ENCODE assay signal across 13 cellular contexts in genomic region chr7:134515569-134516468, GRCh38. TPM values are rescaled to one million over a fixed set of nuclear protein-coding genes. Genes with fewer than 3 reads are reported as not detected.
DNase-seq lines count a peak whose midpoint lies in the region; ATAC-seq, FAIRE-seq and TF ChIP-seq lines count a peak whose summit lies in the region.
"Had no signal": no experiment of that assay in that cellular context is flagged by ENCODE, and none has a peak within 500 bp of the region (broad histone marks: within the 10 kb centered on the region; RNA-seq: fewer than 3 reads in every experiment).

No MANE protein-coding gene starts in this region.

- peaks cover 2% of the 10 kb centered on the region; the same call in 1 of the 2 replicates for H3K4me1 ChIP-seq in IMR-90 (ENCODE audit: control insufficient read depth, insufficient read depth, low read length)
- peaks cover 0 to 5% (median 0%) of the 10 kb centered on the region in 3 donors for H3K4me1 ChIP-seq in pancreas

- no peak overlapping the region for H3K27ac Mint-ChIP-seq in type B pancreatic cell
- H3K27ac Mint-ChIP-seq: progenitor cell of endocrine pancreas had no signal

- H3K14ac ChIP-seq in IMR-90 (replicated peaks; ENCODE audit: low read depth, low read length) = peak overlapping the region; percentile 49; the same call in 1 of the 2 replicates

- H4K91ac ChIP-seq in IMR-90 (ENCODE audit: insufficient read depth, low read depth, low read length) = peak overlapping the region; percentile 26

- H3K27ac ChIP-seq in IMR-90 (ENCODE audit: insufficient read depth, low read length) = no peak overlapping the region
- no peak overlapping the region for H3K27ac ChIP-seq in pancreas

- no peaks in the 10 kb centered on the region for H3K79me1 ChIP-seq in IMR-90 (ENCODE audit: low read depth in 1 of 2, low read length in 2 of 2)

- H3K9me1 ChIP-seq in IMR-90 (ENCODE audit: insufficient read depth, low read length) = peaks cover 10% of the 10 kb centered on the region

- H4K20me1 ChIP-seq in IMR-90 (ENCODE audit: insufficient read depth, low read length) = no peaks in the 10 kb centered on the region

- peaks cover 15% of the 10 kb centered on the region for H3K4me1 Mint-ChIP-seq in type B pancreatic cell (ENCODE audit: unreplicated experiment)

- H3K9me3 ChIP-seq in IMR-90 (ENCODE audit: control insufficient read depth, insufficient read depth, low read length) = no peaks in the 10 kb centered on the region
- no peaks in the 10 kb centered on the region for H3K9me3 ChIP-seq in pancreas

- no peaks in the 10 kb centered on the region for H3K27me3 ChIP-seq in IMR-90 (ENCODE audit: control insufficient read depth, insufficient read depth, low read length)
- H3K27me3 ChIP-seq in kidney epithelial cell (ENCODE audit: control insufficient read depth, insufficient read depth, low read length) = no peaks in the 10 kb centered on the region
- no peaks in the 10 kb centered on the region for H3K27me3 ChIP-seq in pancreas

- DNase-seq in AG09309 (ENCODE audit: low read depth) (peak; percentile 86), IMR-90 (peak; percentile 93), astrocyte of the hippocampus (ENCODE audit: low read depth, low spot score) (peak; percentile 79), kidney epithelial cell (ENCODE audit: low read depth) (peak; percentile 73), SK-N-DZ (ENCODE audit: low spot score) (no peak), NCI-H2081 (lab: John Stamatoyannopoulos, UW) (no peak), type B pancreatic cell (ENCODE audit: extremely low spot score, unreplicated experiment) (no peak), pancreas (no peak)
- DNase-seq: cortex of kidney, islet precursor cell, NCI-H187 treated with DMSO at 0.1 percent for 48 hours had no signal

- peak overlapping the region; percentile 88; the same call in 1 of the 2 replicates for H2AK5ac ChIP-seq in IMR-90 (ENCODE audit: low read depth, low read length)

- H4K8ac ChIP-seq in IMR-90 (ENCODE audit: low read depth in 2 of 2, low read length in 2 of 2) = peak overlapping the region in 1 of 2 experiments; percentile 47; a peak in 2 of 4 replicates

- H4K5ac ChIP-seq in IMR-90 (ENCODE audit: low read depth, low read length) = peak overlapping the region; percentile 24; the same call in 1 of the 2 replicates

- H2BK20ac ChIP-seq in IMR-90 (ENCODE audit: low read depth, low read length) = peak overlapping the region; percentile 85

- no peak overlapping the region for H3K9ac ChIP-seq in IMR-90 (ENCODE audit: low read depth, low read length)

- peak overlapping the region; percentile 42; the same call in 1 of the 2 replicates for H3K18ac ChIP-seq in IMR-90 (ENCODE audit: low read depth, low read length)

- no peaks in the 10 kb centered on the region for H3K9me3 Mint-ChIP-seq in type B pancreatic cell

- in situ Hi-C loops in IMR-90 (cut with MboI; ENCODE audit: low sequenced_read_pairs) = loop anchor here (5.0 kb wide), 1 partner anchor 86 kb away; no protein-coding TSS in a partner anchor

- no peak overlapping the region for H3K4me3 Mint-ChIP-seq in type B pancreatic cell

- H3K27me3 Mint-ChIP-seq in type B pancreatic cell = peaks cover 8% of the 10 kb centered on the region

- peak overlapping the region; percentile 77 for H3K4ac ChIP-seq in IMR-90 (ENCODE audit: low read depth, low read length)

- H3K4me3 ChIP-seq in AG09309 (ENCODE audit: control insufficient read depth, low read depth, low read length) (no peak overlapping the region), IMR-90 (ENCODE audit: insufficient read depth, low read depth, low read length) (no peak overlapping the region), kidney epithelial cell (ENCODE audit: low read depth, low read length) (no peak overlapping the region), pancreas (no peak overlapping the region)

- no peak for TF ChIP-seq RAD21 in IMR-90 (IDR thresholded peaks at IDR 0.05; ENCODE audit: low read length)

- dilution Hi-C loops in IMR-90 (cut with HindIII; ENCODE audit: low sequenced_read_pairs, unreplicated experiment) = no loop called here

- peak overlapping the region; percentile 67 for H2AFZ ChIP-seq in IMR-90 (replicated peaks; ENCODE audit: low read length, poor library complexity)

- peak overlapping the region; percentile 72 for H2BK5ac ChIP-seq in IMR-90 (ENCODE audit: low read depth, low read length, poor library complexity, severe bottlenecking)

- H3K36me3 Mint-ChIP-seq in type B pancreatic cell = no peaks in the 10 kb centered on the region

- H2BK120ac ChIP-seq in IMR-90 (ENCODE audit: low read depth, low read length) = peak overlapping the region; percentile 81

- no peak overlapping the region for H3K56ac ChIP-seq in IMR-90 (ENCODE audit: extremely low read depth, insufficient read depth, low read length)

- POLR2A ChIA-PET in IMR-90 (lab: Charles Lee; ENCODE audit: unreplicated experiment) = no interaction called here

- no peak for FAIRE-seq in pancreas (lab: Jason Lieb, UNC)

- H2BK15ac ChIP-seq in IMR-90 (ENCODE audit: low read depth, low read length) = peak overlapping the region; percentile 82; the same call in 1 of the 3 replicates

- no CpG with 5 or more reads among the region's 6 CpGs for WGBS in IMR-90 (ENCODE audit: extremely low coverage in 2 of 2, insufficient read length in 1 of 2), 2 experiments
- WGBS in pancreas, 2 donors = 59 to 73% methylated on average over 6 of the region's 6 CpGs

- H2AK9ac ChIP-seq in IMR-90 (replicated peaks; ENCODE audit: low read depth, low read length, poor library complexity) = no peak overlapping the region

- H3K4me2 ChIP-seq in IMR-90 (ENCODE audit: low read depth, low read length) = peak overlapping the region; percentile 48; the same call in 1 of the 2 replicates

- TF ChIP-seq CTCF in AG09309 (IDR thresholded peaks at IDR 0.05; ENCODE audit: control insufficient read depth, insufficient read depth, low read depth, low read length, missing control alignments) = no peak
- no peak for TF ChIP-seq CTCF in IMR-90 (conservative IDR thresholded peaks at IDR 0.05; ENCODE audit: low read depth, low read length)
- TF ChIP-seq CTCF in kidney epithelial cell (IDR thresholded peaks at IDR 0.05; ENCODE audit: insufficient read depth, low read length, poor library complexity, severe bottlenecking) = no peak
- no peak for TF ChIP-seq CTCF in type B pancreatic cell (conservative IDR thresholded peaks at IDR 0.05)
- TF ChIP-seq CTCF in pancreas (IDR thresholded peaks at IDR 0.05) = no peak

- CTCF ChIA-PET in IMR-90 (lab: Yijun Ruan, JAX) = interaction anchor here (2.1 to 2.3 kb wide), 2 partner anchors 32 to 58 kb away, joined by 10 to 12 read pairs; no protein-coding TSS in a partner anchor

- no TSS peak for BruUV-seq in IMR-90 (replicated peaks; lab: Mats Ljungman, UMichigan)

- ATAC-seq in IMR-90 (ENCODE audit: low read depth) (peak; percentile 85), pancreas (no peak)

- H3K23ac ChIP-seq in IMR-90 (ENCODE audit: low read depth, low read length) = no peak overlapping the region

- no peaks in the 10 kb centered on the region for H3K36me3 ChIP-seq in IMR-90 (ENCODE audit: control insufficient read depth, insufficient read depth, low read length)
- no peaks in the 10 kb centered on the region for H3K36me3 ChIP-seq in kidney epithelial cell (ENCODE audit: control insufficient read depth, insufficient read depth, low read length)
- H3K36me3 ChIP-seq in pancreas = no peaks in the 10 kb centered on the region

- TF ChIP-seq POLR2A in IMR-90 (IDR thresholded peaks at IDR 0.05; ENCODE audit: low read depth, low read length) = no peak

- intact Hi-C loops in IMR-90 (cut with micrococcal nuclease) = no loop called here
- intact Hi-C loops in pancreas (cut with DNase I) = loop anchor here in 2 of 3 donors (5.0 to 10.0 kb wide), 2 partner anchors 81 to 91 kb away; no protein-coding TSS in a partner anchor

TF ChIP-seq in IMR-90, 13 proteins besides CTCF, POLR2A, EP300 and RAD21 (continues in another document):
- no peak for TF ChIP-seq MXI1 (IDR thresholded peaks at IDR 0.05; ENCODE audit: borderline replicate concordance, low read depth, low read length)
- peak; percentile 91 for TF ChIP-seq NFE2L2 (IDR thresholded peaks at IDR 0.05; ENCODE audit: low read depth, low read length)
- TF ChIP-seq MAFK (IDR thresholded peaks at IDR 0.05; ENCODE audit: low read depth, low read length) = peak; percentile 71

RNA-seq across cellular contexts. Expression of gene AKR1B10, which starts 11.5 kb away (rescaled TPM):
- total RNA-seq in IMR-90 (2012; rRNA removed) (0.28 and 0.54 TPM in 2 replicates), kidney epithelial cell (not detected in 2 replicates), type B pancreatic cell (ENCODE audit: low replicate concordance) (11.3 and 13.7 TPM in 2 replicates), pancreas (1 to 10 TPM in 2 of 6 donors, under 1 TPM in 3, not detected in 1; 0.28 to 2.8 (median 0.35) TPM)
- polyA plus RNA-seq in IMR-90 (2012; rRNA removed) (0.32 and 0.49 TPM in 2 replicates), pancreas (under 1 TPM in 1 of 2 donors, not detected in 1; 0.66 TPM)
- 0.22 and 0.48 TPM in 2 replicates for polyA plus RNA-seq in IMR-90 (2012; cell fraction: cytosol; rRNA removed)
- 0.15 and 0.48 TPM in 2 replicates for polyA plus RNA-seq in IMR-90 (2012; cell fraction: nucleus; rRNA removed; ENCODE audit: low replicate concordance)
- polyA plus RNA-seq in SK-N-DZ (2014; cell fraction: cytosol; rRNA removed) = not detected in 2 replicates
- 0.09 TPM in 1 of 2 replicates, not detected in the other for polyA plus RNA-seq in SK-N-DZ (2014; cell fraction: nucleus; rRNA removed)
- total RNA-seq: progenitor cell of endocrine pancreas; T-helper 2 cell treated with Interferon-gamma antibody and Interleukin-4, amounts not matched to agents 100 ng/mL and 5 ng/mL, for 36 hours had no signal

RNA-seq across cellular contexts. Expression of gene AKR1B15, which starts 33.1 kb away (rescaled TPM):
- total RNA-seq in IMR-90 (2012; rRNA removed) = not detected in 2 replicates
- not detected in 2 replicates for polyA plus RNA-seq in IMR-90 (2012; rRNA removed)
- polyA plus RNA-seq in IMR-90 (2012; cell fraction: cytosol; rRNA removed) = not detected in 2 replicates
- polyA plus RNA-seq in IMR-90 (2012; cell fraction: nucleus; rRNA removed; ENCODE audit: low replicate concordance) = not detected in 2 replicates
- 0.27 TPM in 1 of 2 replicates, not detected in the other for total RNA-seq in kidney epithelial cell
- not detected in 2 replicates for polyA plus RNA-seq in SK-N-DZ (2014; cell fraction: cytosol; rRNA removed)
- polyA plus RNA-seq in SK-N-DZ (2014; cell fraction: nucleus; rRNA removed) = not detected in 2 replicates
- 0.63 and 1.0 TPM in 2 replicates for total RNA-seq in type B pancreatic cell (ENCODE audit: low replicate concordance)
- total RNA-seq in pancreas = under 1 TPM in 1 of 6 donors, not detected in 5; 0.25 TPM
- polyA plus RNA-seq in pancreas = not detected
- total RNA-seq: progenitor cell of endocrine pancreas; T-helper 2 cell treated with Interferon-gamma antibody and Interleukin-4, amounts not matched to agents 100 ng/mL and 5 ng/mL, for 36 hours had no signal

RNA-seq across cellular contexts. Expression of gene AKR1B1, which starts 56.9 kb away (rescaled TPM):
- total RNA-seq in IMR-90 (2012; rRNA removed) (72.2 and 90.9 TPM in 2 replicates), kidney epithelial cell (80.0 and 87.8 TPM in 2 replicates), type B pancreatic cell (ENCODE audit: low replicate concordance) (78.4 and 138 TPM in 2 replicates), pancreas (10 to 100 TPM; 13.2 to 47.1 (median 19.2) TPM)
- polyA plus RNA-seq in IMR-90 (2012; rRNA removed) (184 and 201 TPM in 2 replicates), pancreas (10 to 100 TPM; 17.5 to 34.8 TPM)
- 129 and 173 TPM in 2 replicates for polyA plus RNA-seq in IMR-90 (2012; cell fraction: cytosol; rRNA removed)
- polyA plus RNA-seq in IMR-90 (2012; cell fraction: nucleus; rRNA removed; ENCODE audit: low replicate concordance) = 171 and 218 TPM in 2 replicates
- polyA plus RNA-seq in SK-N-DZ (2014; cell fraction: cytosol; rRNA removed) = 263 and 296 TPM in 2 replicates
- 242 and 262 TPM in 2 replicates for polyA plus RNA-seq in SK-N-DZ (2014; cell fraction: nucleus; rRNA removed)

Comparison
In these comparisons a context has a peak if more than half of its experiments do, and no peak if none do; other contexts are left out.
1. DNase-seq: peak in AG09309 (single experiment), IMR-90 (single experiment), astrocyte of the hippocampus (single experiment) and kidney epithelial cell (single experiment); none in SK-N-DZ (single experiment), NCI-H2081 (0 of 2), type B pancreatic cell (single experiment) and pancreas (0 of 6).